In the genomic region with DNA sequence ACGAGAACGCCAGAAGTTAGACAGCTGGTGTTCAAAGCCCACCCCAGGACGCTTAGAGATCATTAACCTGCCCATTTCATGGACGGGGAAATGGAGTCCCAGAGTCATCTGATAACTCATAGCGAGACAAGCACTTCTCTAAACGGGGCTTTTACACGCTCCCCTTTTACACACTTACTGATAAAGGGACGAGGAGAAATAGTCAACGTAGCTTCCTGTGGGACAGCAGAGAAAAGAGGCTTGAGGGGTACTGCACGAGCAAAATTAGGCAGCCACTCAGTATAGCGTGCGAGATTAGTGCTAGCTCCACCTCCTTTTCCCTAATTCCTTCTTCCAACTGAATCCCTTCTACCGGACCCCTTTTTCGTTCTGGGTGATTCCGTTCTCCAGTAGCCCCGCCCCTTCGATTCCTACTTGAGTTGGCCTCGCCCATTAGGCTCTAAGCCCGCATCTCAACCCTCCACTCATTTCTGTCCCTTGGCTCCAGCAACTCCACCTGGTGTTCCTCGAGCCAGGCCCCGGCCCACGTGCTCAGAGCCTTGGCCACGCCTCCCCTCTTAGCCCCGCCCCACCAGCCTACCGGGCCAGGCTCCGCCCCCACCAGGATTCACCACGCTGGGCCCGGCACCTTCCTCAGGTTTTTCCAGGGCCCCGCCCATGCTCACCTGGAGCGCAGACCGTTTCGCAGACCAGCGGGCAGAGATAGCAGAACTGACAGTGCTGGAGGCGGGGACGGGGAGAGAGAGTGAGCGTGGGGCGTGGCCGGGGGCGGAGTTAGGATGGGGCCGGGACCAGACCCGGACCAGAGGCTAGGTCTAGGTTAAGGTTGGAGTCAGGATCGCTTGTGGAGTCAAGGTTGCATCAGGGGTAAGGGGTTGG, we compare ENCODE assay signal across 9 cellular contexts. TPM values are rescaled to one million over a fixed set of nuclear protein-coding genes. Genes with fewer than 3 reads are reported as not detected.
DNase-seq lines count a peak whose midpoint lies in the region; ATAC-seq, FAIRE-seq and TF ChIP-seq lines count a peak whose summit lies in the region.
"Had no signal": no experiment of that assay in that cellular context is flagged by ENCODE, and none has a peak within 500 bp of the region (broad histone marks: within the 10 kb centered on the region; RNA-seq: fewer than 3 reads in every experiment).

No MANE protein-coding gene starts in this region.

- ATAC-seq in activated T-helper 17 cell treated with anti-CD3 and anti-CD28 coated beads, Interleukin-2, amount 50 U/mL, for 72 hours (replicated peaks), result peak; percentile 14
- ATAC-seq in heart right ventricle (peak in 1 of 8 donors; percentile 1), GM21390 (IDR thresholded peaks at IDR 0.05; ENCODE audit: unreplicated experiment) (no peak)

- H3K27me3 Mint-ChIP-seq in activated T-helper 17 cell treated with anti-CD3 and anti-CD28 coated beads, Interleukin-2, amount 50 U/mL, for 72 hours, result peaks cover 62% of the 10 kb centered on the region
- peaks cover 43% of the 10 kb centered on the region for H3K27me3 Mint-ChIP-seq in progenitor cell of endocrine pancreas

- intact Hi-C loops in heart right ventricle (cut with DNase I), result loop anchor here in 3 of 10 donors (5.0 to 10.0 kb wide), 3 partner anchors 34 to 157 kb away; a partner anchor contains a TSS

- peaks cover 0 to 37% (median 0%) of the 10 kb centered on the region in 7 donors for H3K27me3 ChIP-seq in heart right ventricle
- H3K27me3 ChIP-seq: uterus had no signal

- no peaks in the 10 kb centered on the region for H3K36me3 Mint-ChIP-seq in activated T-helper 17 cell treated with anti-CD3 and anti-CD28 coated beads, Interleukin-2, amount 50 U/mL, for 72 hours (ENCODE audit: low read depth)
- no peaks in the 10 kb centered on the region for H3K36me3 Mint-ChIP-seq in progenitor cell of endocrine pancreas (ENCODE audit: insufficient read depth)

- peak overlapping the region; percentile 100 for H3K27ac ChIP-seq in 22Rv1
- H3K27ac ChIP-seq in heart right ventricle, result peak overlapping the region in 8 of 10 donors; percentile 55 to 97 (median 88)

- H3K4me3 ChIP-seq in heart right ventricle, result peak overlapping the region; percentile 0 to 91 (median 69)

- DNase-seq in NCI-H446 (lab: John Stamatoyannopoulos, UW), result peak; percentile 42 to 82
- DNase-seq in heart right ventricle, result peak; percentile 57 to 70
- DNase-seq in progenitor cell of endocrine pancreas (ENCODE audit: low spot score, unreplicated experiment), result peak; percentile 62
- DNase-seq in H54 (ENCODE audit: insufficient read length, low spot score), result no peak

- no peaks in the 10 kb centered on the region for H3K9me3 ChIP-seq in heart right ventricle
- H3K9me3 ChIP-seq: uterus had no signal

- H3K9me3 Mint-ChIP-seq in activated T-helper 17 cell treated with anti-CD3 and anti-CD28 coated beads, Interleukin-2, amount 50 U/mL, for 72 hours, result no peaks in the 10 kb centered on the region
- peaks cover 8% of the 10 kb centered on the region for H3K9me3 Mint-ChIP-seq in progenitor cell of endocrine pancreas (ENCODE audit: low read depth)

- TF ChIP-seq CTCF in 22Rv1 (IDR thresholded peaks at IDR 0.05) (no peak), heart right ventricle (IDR thresholded peaks at IDR 0.05) (no peak), progenitor cell of endocrine pancreas (IDR thresholded peaks at IDR 0.05; ENCODE audit: unreplicated experiment) (no peak)

- peaks cover 5 to 47% (median 31%) of the 10 kb centered on the region in 9 donors for H3K4me1 ChIP-seq in heart right ventricle

- TF ChIP-seq POLR2A in H54 (IDR thresholded peaks at IDR 0.05; ENCODE audit: low read depth, low read length), result no peak

- 10% methylated on average over 42 of the region's 42 CpGs for WGBS in heart right ventricle, 2 donors

- no peaks in the 10 kb centered on the region for H3K36me3 ChIP-seq in heart right ventricle
- H3K36me3 ChIP-seq: uterus had no signal

- H3K4me3 Mint-ChIP-seq in activated T-helper 17 cell treated with anti-CD3 and anti-CD28 coated beads, Interleukin-2, amount 50 U/mL, for 72 hours, result peak overlapping the region; percentile 74
- peak overlapping the region; percentile 50 for H3K4me3 Mint-ChIP-seq in progenitor cell of endocrine pancreas (ENCODE audit: low read depth)

- FAIRE-seq in G401.6 (lab: Jason Lieb, UNC) (peak; percentile 99), H54 (lab: Jason Lieb, UNC) (no peak)

- peaks cover 4% of the 10 kb centered on the region for H3K4me1 Mint-ChIP-seq in activated T-helper 17 cell treated with anti-CD3 and anti-CD28 coated beads, Interleukin-2, amount 50 U/mL, for 72 hours
- peaks cover 11% of the 10 kb centered on the region for H3K4me1 Mint-ChIP-seq in progenitor cell of endocrine pancreas (ENCODE audit: low read depth)

- H3K27ac Mint-ChIP-seq in activated T-helper 17 cell treated with anti-CD3 and anti-CD28 coated beads, Interleukin-2, amount 50 U/mL, for 72 hours, result no peak overlapping the region
- H3K27ac Mint-ChIP-seq in progenitor cell of endocrine pancreas, result peak overlapping the region; percentile 79

RNA-seq across cellular contexts. Expression of a gene that starts 3.6 kb away (rescaled TPM):
- total RNA-seq in activated T-helper 17 cell treated with anti-CD3 and anti-CD28 coated beads, Interleukin-2, amount 50 U/mL, for 72 hours, result not detected
- 1,000 to 10,000 TPM in 6 of 10 donors, 100 to 1,000 TPM in 4; 901 to 1,557 (median 1,052) TPM for total RNA-seq in heart right ventricle
- 100 to 1,000 TPM; 331 to 710 TPM for polyA plus RNA-seq in heart right ventricle
- 1.6 and 2.1 TPM in 2 replicates for total RNA-seq in progenitor cell of endocrine pancreas

RNA-seq across cellular contexts. Expression of a gene that starts 6.0 kb away (rescaled TPM):
- under 1 TPM in 1 of 2 donors, not detected in 1; 0.52 TPM for total RNA-seq in activated T-helper 17 cell treated with anti-CD3 and anti-CD28 coated beads, Interleukin-2, amount 50 U/mL, for 72 hours
- total RNA-seq in heart right ventricle (10 to 100 TPM; 21.7 to 38.5 (median 33.0) TPM), progenitor cell of endocrine pancreas (16.9 and 17.7 TPM in 2 replicates)
- 100 to 1,000 TPM in 1 of 2 donors, 10 to 100 TPM in 1; 20.4 to 100 TPM for polyA plus RNA-seq in heart right ventricle

RNA-seq across cellular contexts. Expression of a gene that starts 32.2 kb away (rescaled TPM):
- 1 to 10 TPM; 3.6 to 3.9 TPM for total RNA-seq in activated T-helper 17 cell treated with anti-CD3 and anti-CD28 coated beads, Interleukin-2, amount 50 U/mL, for 72 hours
- 1 to 10 TPM; 3.6 to 7.0 (median 5.8) TPM for total RNA-seq in heart right ventricle
- polyA plus RNA-seq in heart right ventricle, result 10 to 100 TPM; 15.4 to 16.7 TPM
- total RNA-seq in progenitor cell of endocrine pancreas, result 6.7 and 8.5 TPM in 2 replicates

RNA-seq across cellular contexts. Expression of a gene that starts 32.6 kb away (rescaled TPM):
- 1 to 10 TPM in 1 of 2 donors, under 1 TPM in 1; 0.50 to 1.3 TPM for total RNA-seq in activated T-helper 17 cell treated with anti-CD3 and anti-CD28 coated beads, Interleukin-2, amount 50 U/mL, for 72 hours
- total RNA-seq in heart right ventricle, result 1 to 10 TPM in 5 of 10 donors, under 1 TPM in 5; 0.64 to 2.3 (median 1.0) TPM
- polyA plus RNA-seq in heart right ventricle, result 1 to 10 TPM; 1.9 to 5.4 TPM
- total RNA-seq in progenitor cell of endocrine pancreas, result 1.3 and 1.5 TPM in 2 replicates
- total RNA-seq: uterus had no signal

RNA-seq across cellular contexts. Expression of a gene that starts 37.4 kb away (rescaled TPM):
- total RNA-seq in activated T-helper 17 cell treated with anti-CD3 and anti-CD28 coated beads, Interleukin-2, amount 50 U/mL, for 72 hours, result 1 to 10 TPM; 4.1 to 4.7 TPM
- total RNA-seq in heart right ventricle (10 to 100 TPM; 17.6 to 26.7 (median 23.0) TPM), progenitor cell of endocrine pancreas (7.0 and 9.3 TPM in 2 replicates)
- 10 to 100 TPM; 25.9 to 38.5 TPM for polyA plus RNA-seq in heart right ventricle

Comparison
In these comparisons a context has a peak if more than half of its experiments do, and no peak if none do; other contexts are left out.
1. RNA of a gene that starts 3.6 kb away (total RNA-seq): 901 to 1,557 TPM in heart right ventricle; 1.6 to 2.1 TPM in progenitor cell of endocrine pancreas and not detected in activated T-helper 17 cell treated with anti-CD3 and anti-CD28 coated beads, Interleukin-2, amount 50 U/mL, for 72 hours; every median in the first group is over 100 times any median in the second.
2. RNA of a gene that starts 6.0 kb away (total RNA-seq): 21.7 to 38.5 TPM in heart right ventricle and 16.9 to 17.7 TPM in progenitor cell of endocrine pancreas; 0.52 TPM in activated T-helper 17 cell treated with anti-CD3 and anti-CD28 coated beads, Interleukin-2, amount 50 U/mL, for 72 hours; every median in the first group is over 10 times any median in the second.